In the genomic region with DNA sequence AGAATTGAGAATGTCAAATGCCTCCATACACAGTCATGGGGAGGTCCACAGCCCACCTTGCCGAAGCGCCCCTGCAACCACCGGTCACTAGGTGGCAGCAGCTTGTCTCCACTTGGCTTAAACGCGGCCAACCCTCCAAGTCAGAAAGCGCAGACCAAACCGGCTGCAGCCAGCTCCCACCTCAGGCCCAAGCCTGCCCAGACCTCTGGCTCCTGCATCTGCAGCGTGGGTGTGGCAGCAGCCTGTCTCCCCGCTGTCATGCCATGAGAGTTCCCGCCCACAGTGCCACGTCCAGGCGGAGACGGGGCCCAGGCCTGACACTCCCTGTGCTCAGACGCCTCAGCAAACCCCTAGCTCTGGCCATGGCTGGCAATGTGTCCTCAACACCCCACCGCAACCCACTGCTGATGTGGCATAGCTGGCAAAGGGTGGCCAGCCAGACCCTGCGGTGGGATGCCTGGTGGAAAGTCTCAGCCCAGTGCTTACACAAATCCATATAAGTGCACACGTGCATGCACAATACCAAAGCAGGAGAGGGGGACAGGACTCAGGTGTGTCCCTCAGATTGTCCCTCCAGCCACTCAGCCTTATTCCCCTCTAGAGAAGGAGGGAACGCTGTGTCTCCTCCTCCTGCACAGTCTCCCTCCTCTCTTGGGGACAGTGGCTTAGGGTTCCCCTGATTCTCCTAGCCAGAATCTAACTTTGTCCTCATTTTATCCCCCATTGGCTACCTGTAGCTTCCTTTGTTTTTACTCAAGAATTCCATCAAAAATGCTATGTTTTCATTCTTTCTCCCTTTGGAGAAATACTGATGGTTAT, we compare ENCODE assay signal across 8 cellular contexts. TPM values are rescaled to one million over a fixed set of nuclear protein-coding genes. Genes with fewer than 3 reads are reported as not detected.
DNase-seq lines count a peak whose midpoint lies in the region; ATAC-seq lines count a peak whose summit lies in the region.

No MANE protein-coding gene starts in this region.

- no peaks in the 10 kb centered on the region for H3K36me3 Mint-ChIP-seq in activated CD4-positive, alpha-beta memory T cell treated with anti-CD3 and anti-CD28 coated beads for 36 hours

- no peak overlapping the region for H3K27ac Mint-ChIP-seq in activated CD4-positive, alpha-beta memory T cell treated with anti-CD3 and anti-CD28 coated beads for 36 hours

- no peaks in the 10 kb centered on the region for H3K9me3 Mint-ChIP-seq in activated CD4-positive, alpha-beta memory T cell treated with anti-CD3 and anti-CD28 coated beads for 36 hours

- no peak overlapping the region for H3K4me3 Mint-ChIP-seq in activated CD4-positive, alpha-beta memory T cell treated with anti-CD3 and anti-CD28 coated beads for 36 hours

- CTCF ChIA-PET in activated CD4-positive, alpha-beta memory T cell treated with anti-CD3 and anti-CD28 coated beads for 36 hours (lab: Charles Lee) = interaction anchor here (0.5 to 4.6 kb wide), 29 partner anchors 9 to 599 kb away, joined by 3 to 137 read pairs (median 6); a partner anchor contains a TSS

- DNase-seq in DMS153 treated with DMSO at 0.1 percent for 48 hours (lab: John Stamatoyannopoulos, UW; ENCODE audit: unreplicated experiment) (peak; percentile 70), NCI-H748 treated with DMSO at 0.1 percent for 48 hours (lab: John Stamatoyannopoulos, UW) (peak; percentile 82), ecto neural progenitor cell (ENCODE audit: low spot score) (peak; percentile 97), lung microvascular endothelial cell (ENCODE audit: low read depth in 2 of 2) (peak; percentile 85 to 90)
- peak; percentile 83 for DNase-seq in activated CD4-positive, alpha-beta memory T cell treated with anti-CD3 and anti-CD28 coated beads for 36 hours
- DNase-seq in stimulated activated CD8-positive, alpha-beta memory T cell treated with anti-CD3 and anti-CD28 coated beads, Interleukin-12 subunit alpha, Interleukin-12 subunit beta, amount 100 ng/mL, for 1 hour (ENCODE audit: low read depth) = peak; percentile 61

- intact Hi-C loops in activated CD4-positive, alpha-beta memory T cell treated with anti-CD3 and anti-CD28 coated beads for 36 hours (cut with micrococcal nuclease) = loop anchor here (5.0 kb wide), 2 partner anchors 566 to 586 kb away; a partner anchor contains a TSS

- H3K27me3 Mint-ChIP-seq in activated CD4-positive, alpha-beta memory T cell treated with anti-CD3 and anti-CD28 coated beads for 36 hours = peaks cover 13% of the 10 kb centered on the region

- H3K4me1 Mint-ChIP-seq in activated CD4-positive, alpha-beta memory T cell treated with anti-CD3 and anti-CD28 coated beads for 36 hours (ENCODE audit: low read depth) = peaks cover 22% of the 10 kb centered on the region

- ATAC-seq in HG03439 (IDR thresholded peaks at IDR 0.05; ENCODE audit: unreplicated experiment) (peak; percentile 34), HG02981 (IDR thresholded peaks at IDR 0.05; ENCODE audit: unreplicated experiment) (no peak)

- POLR2A ChIA-PET in activated CD4-positive, alpha-beta memory T cell treated with anti-CD3 and anti-CD28 coated beads for 36 hours (lab: Charles Lee) = interaction anchor here (0.5 to 2.4 kb wide), 3 partner anchors 10 to 268 kb away, joined by 3 to 10 read pairs (median 4); a partner anchor contains a TSS

RNA-seq across cellular contexts. Expression of a gene that starts 10.9 kb away (rescaled TPM):
- 1 to 10 TPM; 4.9 to 6.2 TPM for total RNA-seq in activated CD4-positive, alpha-beta memory T cell treated with anti-CD3 and anti-CD28 coated beads for 36 hours
- 4.6 and 7.0 TPM in 2 replicates for total RNA-seq in lung microvascular endothelial cell

RNA-seq across cellular contexts. Expression of a gene that starts 21.4 kb away (rescaled TPM):
- 10 to 100 TPM; 82.4 to 84.1 TPM for total RNA-seq in activated CD4-positive, alpha-beta memory T cell treated with anti-CD3 and anti-CD28 coated beads for 36 hours
- total RNA-seq in lung microvascular endothelial cell = 72.6 and 93.5 TPM in 2 replicates

RNA-seq across cellular contexts. Expression of a gene that starts 55.8 kb away (rescaled TPM):
- total RNA-seq in activated CD4-positive, alpha-beta memory T cell treated with anti-CD3 and anti-CD28 coated beads for 36 hours = 100 to 1,000 TPM; 170 to 183 TPM
- total RNA-seq in lung microvascular endothelial cell = 50.3 and 51.8 TPM in 2 replicates
